8 cellular contexts compared by ENCODE assay signal in genomic region chr11:86068951-86069407, GRCh38. TPM values are rescaled to one million over a fixed set of nuclear protein-coding genes. Genes with fewer than 3 reads are reported as not detected.
DNase-seq lines count a peak whose midpoint lies in the region; ATAC-seq and TF ChIP-seq lines count a peak whose summit lies in the region.

TSS of gene PICALM (minus strand) at chr11:86069084. CDS start at chr11:86068780, 304 bp downstream.

- H3K79me2 ChIP-seq in DOHH2 (ENCODE audit: control insufficient read depth, low read length) (peaks cover 49% of the 10 kb centered on the region), GM23338 (replicated peaks; ENCODE audit: insufficient read depth) (peaks cover 46% of the 10 kb centered on the region)

- H3K36me3 ChIP-seq in DOHH2 (ENCODE audit: control insufficient read depth, low read length): peaks cover 8% of the 10 kb centered on the region; the same call in 1 of the 2 replicates
- H3K36me3 ChIP-seq in GM23338 (ENCODE audit: insufficient read depth): no peaks in the 10 kb centered on the region
- peaks cover 0 to 6% (median 0%) of the 10 kb centered on the region in 3 experiments for H3K36me3 ChIP-seq in naive thymus-derived CD4-positive, alpha-beta T cell (ENCODE audit: control insufficient read depth in 2 of 3, insufficient read depth in 3 of 3, low read length in 3 of 3)

- H3K27me3 ChIP-seq in DOHH2 (ENCODE audit: control insufficient read depth, low read length): no peaks in the 10 kb centered on the region
- no peaks in the 10 kb centered on the region for H3K27me3 ChIP-seq in GM23338 (ENCODE audit: insufficient read depth)
- H3K27me3 ChIP-seq in naive thymus-derived CD4-positive, alpha-beta T cell (ENCODE audit: control insufficient read depth in 2 of 2, insufficient read depth in 2 of 2, low read length in 2 of 2): no peaks in the 10 kb centered on the region

- H3K4me2 ChIP-seq in DOHH2 (ENCODE audit: low read length) (peak within 1 kb of the TSS; percentile 90), GM23338 (peak within 1 kb of the TSS; percentile 78)

- no peaks in the 10 kb centered on the region for H3K9me3 ChIP-seq in DOHH2 (ENCODE audit: control insufficient read depth, insufficient read depth, low read length)
- no peaks in the 10 kb centered on the region for H3K9me3 ChIP-seq in naive thymus-derived CD4-positive, alpha-beta T cell (ENCODE audit: control insufficient read depth in 2 of 3, low read length in 3 of 3)

- peaks cover 32% of the 10 kb centered on the region for H3K4me1 Mint-ChIP-seq in GM23338
- peaks cover 33 to 39% (median 36%) of the 10 kb centered on the region in 7 donors for H3K4me1 Mint-ChIP-seq in naive thymus-derived CD4-positive, alpha-beta T cell
- peaks cover 22 to 45% of the 10 kb centered on the region in 2 donors for H3K4me1 Mint-ChIP-seq in stimulated activated naive B cell treated with anti-CD40 and anti-IgM and Interleukin-4, amounts not matched to agents 10 μg/mL and 1 μg/mL and 100 μg/mL, for 72 hours

- H2AFZ ChIP-seq in GM23338: no peak within 1 kb of the TSS

- H3K9me2 ChIP-seq in DOHH2 (replicated peaks; ENCODE audit: control insufficient read depth, low read length) (peaks cover 4% of the 10 kb centered on the region; the same call in 1 of the 2 replicates), GM23338 (ENCODE audit: insufficient read depth) (no peaks in the 10 kb centered on the region)

- H3K4me3 Mint-ChIP-seq in GM23338: peak within 1 kb of the TSS; percentile 99
- peak within 1 kb of the TSS; percentile 95 to 100 (median 98) for H3K4me3 Mint-ChIP-seq in naive thymus-derived CD4-positive, alpha-beta T cell
- peak within 1 kb of the TSS; percentile 97 to 99 for H3K4me3 Mint-ChIP-seq in stimulated activated naive B cell treated with anti-CD40 and anti-IgM and Interleukin-4, amounts not matched to agents 10 μg/mL and 1 μg/mL and 100 μg/mL, for 72 hours

- H4K20me1 ChIP-seq in DOHH2 (ENCODE audit: control insufficient read depth, insufficient read depth, low read depth, low read length) (peaks cover 26% of the 10 kb centered on the region), GM23338 (replicated peaks; ENCODE audit: insufficient read depth) (peaks cover 30% of the 10 kb centered on the region)

- H3K27ac ChIP-seq in DOHH2 (ENCODE audit: low read depth, low read length) (peak within 1 kb of the TSS; percentile 72), GM23338 (ENCODE audit: low read depth) (peak within 1 kb of the TSS; percentile 99)
- H3K27ac ChIP-seq in naive thymus-derived CD4-positive, alpha-beta T cell (ENCODE audit: low read depth, low read length): peak within 1 kb of the TSS; percentile 89

- CTCF ChIA-PET in naive thymus-derived CD4-positive, alpha-beta T cell (lab: Charles Lee): interaction anchor here (1.0 to 3.3 kb wide), 4 partner anchors 10 to 134 kb away, joined by 4 to 18 read pairs (median 7); no protein-coding TSS in a partner anchor

- peaks cover 4% of the 10 kb centered on the region for H3K36me3 Mint-ChIP-seq in GM23338 (ENCODE audit: low read depth)
- peaks cover 0 to 22% (median 0%) of the 10 kb centered on the region in 5 donors for H3K36me3 Mint-ChIP-seq in naive thymus-derived CD4-positive, alpha-beta T cell
- H3K36me3 Mint-ChIP-seq in stimulated activated naive B cell treated with anti-CD40 and anti-IgM and Interleukin-4, amounts not matched to agents 10 μg/mL and 1 μg/mL and 100 μg/mL, for 72 hours: peaks cover 14 to 28% of the 10 kb centered on the region in 2 donors

- H3K27me3 Mint-ChIP-seq in GM23338 (ENCODE audit: insufficient read depth, low read depth, poor library complexity): peaks cover 6% of the 10 kb centered on the region
- H3K27me3 Mint-ChIP-seq in naive thymus-derived CD4-positive, alpha-beta T cell: no peaks in the 10 kb centered on the region
- H3K27me3 Mint-ChIP-seq in stimulated activated naive B cell treated with anti-CD40 and anti-IgM and Interleukin-4, amounts not matched to agents 10 μg/mL and 1 μg/mL and 100 μg/mL, for 72 hours: no peaks in the 10 kb centered on the region

- POLR2A ChIA-PET in naive thymus-derived CD4-positive, alpha-beta T cell (lab: Charles Lee): interaction anchor here (0.6 to 2.9 kb wide), 15 partner anchors 10 to 441 kb away, joined by 3 to 16 read pairs (median 5); partner anchors contain the start of genes CREBZF, DLG2, EED and TMEM126A

- TF ChIP-seq CTCF in DOHH2 (IDR thresholded peaks at IDR 0.05; ENCODE audit: low read depth, low read length, poor library complexity, severe bottlenecking) (no peak), GM23338 (conservative IDR thresholded peaks at IDR 0.05; ENCODE audit: low read depth in 2 of 2) (no peak)

- peak within 1 kb of the TSS; percentile 98 for H3K27ac Mint-ChIP-seq in GM23338
- H3K27ac Mint-ChIP-seq in naive thymus-derived CD4-positive, alpha-beta T cell: peak within 1 kb of the TSS; percentile 92 to 97 (median 96)
- H3K27ac Mint-ChIP-seq in stimulated activated naive B cell treated with anti-CD40 and anti-IgM and Interleukin-4, amounts not matched to agents 10 μg/mL and 1 μg/mL and 100 μg/mL, for 72 hours: peak within 1 kb of the TSS; percentile 98

- H3K4me3 ChIP-seq in DOHH2 (ENCODE audit: low read length) (peak within 1 kb of the TSS; percentile 89), GM23338 (peak within 1 kb of the TSS; percentile 87)
- H3K4me3 ChIP-seq in naive thymus-derived CD4-positive, alpha-beta T cell (ENCODE audit: low read length): peak within 1 kb of the TSS; percentile 82

- H3K4me1 ChIP-seq in DOHH2 (ENCODE audit: control insufficient read depth, low read length) (peaks cover 40% of the 10 kb centered on the region), GM23338 (ENCODE audit: insufficient read depth) (peaks cover 27% of the 10 kb centered on the region)
- H3K4me1 ChIP-seq in naive thymus-derived CD4-positive, alpha-beta T cell (ENCODE audit: control insufficient read depth in 2 of 2, insufficient read depth in 2 of 2, low read length in 2 of 2): peaks cover 14 to 16% of the 10 kb centered on the region in 2 donors

- peak; percentile 89 for ATAC-seq in GM23338
- peak; percentile 93 for ATAC-seq in naive thymus-derived CD4-positive, alpha-beta T cell
- peak; percentile 81 to 85 for ATAC-seq in stimulated activated naive B cell treated with anti-CD40 and anti-IgM and Interleukin-4, amounts not matched to agents 10 μg/mL and 1 μg/mL and 100 μg/mL, for 72 hours (replicated peaks)

- no peaks in the 10 kb centered on the region for H3F3A ChIP-seq in DOHH2 (ENCODE audit: control insufficient read depth, insufficient read depth)
- no peaks in the 10 kb centered on the region for H3F3A ChIP-seq in GM23338 (replicated peaks; ENCODE audit: low read depth)

- intact Hi-C loops in naive thymus-derived CD4-positive, alpha-beta T cell (cut with micrococcal nuclease): loop anchor here (1.0 to 5.0 kb wide), 16 partner anchors 27 to 968 kb away; partner anchors contain the start of genes CCDC83 (in 2 of the 2), HIKESHI (in 2 of the 2), TMEM126A (in 2 of the 2) and TMEM126B (in 2 of the 2)

- DNase-seq in GM23338 (ENCODE audit: low spot score) (peak; percentile 98), LHCN-M2 (ENCODE audit: low read depth) (peak; percentile 99), RPMI8226 (peak; percentile 100), fibroblast of gingiva (ENCODE audit: low read depth) (peak; percentile 99)
- DNase-seq in activated T-helper 1 cell treated with anti-CD3 and anti-CD28 coated beads, Interleukin-2, amount 50 U/mL, for 16 hours (ENCODE audit: low read depth in 1 of 2, low spot score in 1 of 2): peak; percentile 89 to 95
- peak; percentile 88 to 96 (median 95) for DNase-seq in naive thymus-derived CD4-positive, alpha-beta T cell
- DNase-seq in stimulated activated naive B cell treated with anti-CD40 and anti-IgM and Interleukin-4, amounts not matched to agents 10 μg/mL and 1 μg/mL and 100 μg/mL, for 72 hours: peak; percentile 96

- no peaks in the 10 kb centered on the region for H3K9me3 Mint-ChIP-seq in GM23338
- H3K9me3 Mint-ChIP-seq in naive thymus-derived CD4-positive, alpha-beta T cell: no peaks in the 10 kb centered on the region
- H3K9me3 Mint-ChIP-seq in stimulated activated naive B cell treated with anti-CD40 and anti-IgM and Interleukin-4, amounts not matched to agents 10 μg/mL and 1 μg/mL and 100 μg/mL, for 72 hours: no peaks in the 10 kb centered on the region

TF ChIP-seq in GM23338, 12 proteins besides CTCF, POLR2A, EP300 and RAD21 (continues in another document):
- no peak for TF ChIP-seq ZNF331 (CRISPR knock-in tag; IDR thresholded peaks at IDR 0.05; ENCODE audit: low read depth)
- peak; percentile 11 for TF ChIP-seq REST (IDR thresholded peaks at IDR 0.05; ENCODE audit: unreplicated experiment)
- no peak for TF ChIP-seq EZH2phosphoT487 (IDR thresholded peaks at IDR 0.05; ENCODE audit: unreplicated experiment)

RNA-seq across cellular contexts. Expression of gene PICALM, which starts in this region (rescaled TPM):
- total RNA-seq in GM23338 (2014; rRNA removed; shearing (Covaris generic)): 134 and 150 TPM in 2 replicates
- 21.0 and 27.9 TPM in 2 replicates for polyA plus RNA-seq in GM23338 (2016; fragmentation: Nextera tagmentation; extraction: Ambion mirVana)
- total RNA-seq in LHCN-M2 (2014; rRNA removed): 168 and 186 TPM in 2 replicates
- 119 TPM for polyA plus RNA-seq in LHCN-M2 (2012)
- 100 to 1,000 TPM in 4 of 5 experiments, 10 to 100 TPM in 1; 96.7 to 230 (median 102) TPM for total RNA-seq in naive thymus-derived CD4-positive, alpha-beta T cell
- polyA plus RNA-seq in naive thymus-derived CD4-positive, alpha-beta T cell: 10 to 100 TPM; 14.6 to 16.1 TPM

Comparison
In these comparisons a context has a peak if more than half of its experiments do, and no peak if none do; other contexts are left out.
1. Peak in every context shown above with its lines: DNase-seq, ATAC-seq, H3K4me3 ChIP-seq and H3K27ac ChIP-seq.